ENCODE assay signal across 42 cellular contexts in genomic region chr6:52955871-52956270, GRCh38. TPM values are rescaled to one million over a fixed set of nuclear protein-coding genes. Genes with fewer than 3 reads are reported as not detected.
"Had no signal": no experiment of that assay in that cellular context is flagged by ENCODE, and none has a peak within 500 bp of the region (broad histone marks: within the 10 kb centered on the region; RNA-seq: fewer than 3 reads in every experiment).

No MANE protein-coding gene starts in this region.

- H3K36me3 Mint-ChIP-seq: activated naive CD4-positive, alpha-beta T cell treated with anti-CD3 and anti-CD28 coated beads, Interleukin-2, amount 10 ng/mL, durations not matched to agents 7 days and 5 days; activated naive CD4-positive, alpha-beta T cell treated with anti-CD3 and anti-CD28 coated beads, Interleukin-2, amount 50 U/mL, for 24 hours; activated naive CD8-positive, alpha-beta T cell; activated naive CD8-positive, alpha-beta T cell treated with anti-CD3 and anti-CD28 coated beads, Interleukin-2, amount 10 ng/mL, durations not matched to agents 7 days and 5 days; brain; WTC11 had no signal

- H3K9me3 ChIP-seq: ascending aorta had no signal

- ATAC-seq: activated CD4-positive, alpha-beta T cell treated with anti-CD3 and anti-CD28 coated beads for 36 hours; activated CD4-positive, CD25-positive, alpha-beta regulatory T cell treated with anti-CD3 and anti-CD28 coated beads, Interleukin-2, amount 50 U/mL, for 24 hours; activated naive CD8-positive, alpha-beta T cell treated with anti-CD3 and anti-CD28 coated beads, Interleukin-2, amount 50 U/mL, for 24 hours; activated T-cell treated with anti-CD3 and anti-CD28 coated beads, Interleukin-2, amount 50 U/mL, for 4 hours; activated T-cell treated with anti-CD3 and anti-CD28 coated beads, Interleukin-2, amount 50 U/mL, for 72 hours; activated T-helper 17 cell treated with anti-CD3 and anti-CD28 coated beads, Interleukin-2, amount 50 U/mL, for 72 hours; WTC11 had no signal

- H3K27ac Mint-ChIP-seq: activated CD4-positive, alpha-beta memory T cell treated with anti-CD3 and anti-CD28 coated beads, Interleukin-2, amount 10 ng/mL, durations not matched to agents 7 days and 5 days; activated CD4-positive, alpha-beta T cell treated with anti-CD3 and anti-CD28 coated beads for 36 hours; activated CD4-positive, alpha-beta T cell treated with anti-CD3 and anti-CD28 coated beads, Interleukin-2, amount 10 ng/mL, durations not matched to agents 7 days and 5 days; activated naive CD4-positive, alpha-beta T cell treated with anti-CD3 and anti-CD28 coated beads, Interleukin-2, amount 10 ng/mL, durations not matched to agents 7 days and 5 days; activated naive CD4-positive, alpha-beta T cell treated with anti-CD3 and anti-CD28 coated beads, Interleukin-2, amount 50 U/mL, for 24 hours; activated naive CD8-positive, alpha-beta T cell; activated naive CD8-positive, alpha-beta T cell treated with anti-CD3 and anti-CD28 coated beads, Interleukin-2, amount 10 ng/mL, durations not matched to agents 7 days and 5 days; activated naive CD8-positive, alpha-beta T cell treated with anti-CD3 and anti-CD28 coated beads, Interleukin-2, amount 50 U/mL, for 24 hours; activated T-cell treated with anti-CD3 and anti-CD28 coated beads, Interleukin-2, amount 50 U/mL, for 72 hours; activated T-helper 1 cell treated with anti-CD3 and anti-CD28 coated beads, Interleukin-12 subunit alpha, Interleukin-12 subunit beta, Interleukin-2, Interleukin-4 antibody, amounts not matched to agents 30 ng/mL and 10 ng/mL and 1 ng/mL, durations not matched to agents 14 hours and 24 hours and 36 hours; activated T-helper 17 cell treated with anti-CD3 and anti-CD28 coated beads, Interleukin-2, amount 50 U/mL, for 72 hours; brain; T-helper 1 cell treated with Interleukin-12 subunit alpha and Interleukin-12 subunit beta and Interleukin-4 antibody, amounts not matched to agents 30 μg/mL and 1 μg/mL, for 36 hours; T-helper 2 cell treated with Interferon-gamma antibody and Interleukin-4, amounts not matched to agents 5 μg/mL and 100 μg/mL, for 36 hours; WTC11 had no signal

- H3K4me3 ChIP-seq: ascending aorta, cardiac muscle cell had no signal

- H3K9me3 Mint-ChIP-seq: activated CD4-positive, alpha-beta memory T cell treated with anti-CD3 and anti-CD28 coated beads, Interleukin-2, amount 10 ng/mL, durations not matched to agents 7 days and 5 days; activated naive CD4-positive, alpha-beta T cell treated with anti-CD3 and anti-CD28 coated beads, Interleukin-2, amount 10 ng/mL, durations not matched to agents 7 days and 5 days; activated naive CD8-positive, alpha-beta T cell treated with anti-CD3 and anti-CD28 coated beads, Interleukin-2, amount 10 ng/mL, durations not matched to agents 7 days and 5 days; activated naive CD8-positive, alpha-beta T cell treated with anti-CD3 and anti-CD28 coated beads, Interleukin-2, amount 50 U/mL, for 24 hours; activated T-cell treated with anti-CD3 and anti-CD28 coated beads, Interleukin-2, amount 50 U/mL, for 4 hours; activated T-cell treated with anti-CD3 and anti-CD28 coated beads, Interleukin-2, amount 50 U/mL, for 72 hours; activated T-helper 1 cell treated with anti-CD3 and anti-CD28 coated beads, Interleukin-12 subunit alpha, Interleukin-12 subunit beta, Interleukin-2, Interleukin-4 antibody, amounts not matched to agents 30 ng/mL and 10 ng/mL and 1 ng/mL, durations not matched to agents 14 hours and 24 hours and 36 hours; activated T-helper 17 cell treated with anti-CD3 and anti-CD28 coated beads, Interleukin-2, amount 50 U/mL, for 72 hours; central memory CD8-positive, alpha-beta T cell; T-helper 1 cell treated with Interleukin-12 subunit alpha and Interleukin-12 subunit beta and Interleukin-4 antibody, amounts not matched to agents 30 μg/mL and 1 μg/mL, for 36 hours; T-helper 2 cell treated with Interferon-gamma antibody and Interleukin-4, amounts not matched to agents 5 μg/mL and 100 μg/mL, for 36 hours had no signal

- FAIRE-seq: bronchial epithelial cell, TTC549 had no signal

- H3K4me3 Mint-ChIP-seq: activated CD4-positive, alpha-beta memory T cell treated with anti-CD3 and anti-CD28 coated beads, Interleukin-2, amount 10 ng/mL, durations not matched to agents 7 days and 5 days; activated CD4-positive, alpha-beta T cell treated with anti-CD3 and anti-CD28 coated beads for 36 hours; activated CD4-positive, alpha-beta T cell treated with anti-CD3 and anti-CD28 coated beads, Interleukin-2, amount 10 ng/mL, durations not matched to agents 7 days and 5 days; activated naive CD4-positive, alpha-beta T cell treated with anti-CD3 and anti-CD28 coated beads, Interleukin-2, amount 10 ng/mL, durations not matched to agents 7 days and 5 days; activated naive CD4-positive, alpha-beta T cell treated with anti-CD3 and anti-CD28 coated beads, Interleukin-2, amount 50 U/mL, for 24 hours; activated naive CD8-positive, alpha-beta T cell; activated naive CD8-positive, alpha-beta T cell treated with anti-CD3 and anti-CD28 coated beads, Interleukin-2, amount 10 ng/mL, durations not matched to agents 7 days and 5 days; activated naive CD8-positive, alpha-beta T cell treated with anti-CD3 and anti-CD28 coated beads, Interleukin-2, amount 50 U/mL, for 24 hours; activated T-cell treated with anti-CD3 and anti-CD28 coated beads, Interleukin-2, amount 50 U/mL, for 4 hours; activated T-cell treated with anti-CD3 and anti-CD28 coated beads, Interleukin-2, amount 50 U/mL, for 72 hours; activated T-helper 1 cell treated with anti-CD3 and anti-CD28 coated beads, Interleukin-12 subunit alpha, Interleukin-12 subunit beta, Interleukin-2, Interleukin-4 antibody, amounts not matched to agents 30 ng/mL and 10 ng/mL and 1 ng/mL, durations not matched to agents 14 hours and 24 hours and 36 hours; activated T-helper 17 cell treated with anti-CD3 and anti-CD28 coated beads, Interleukin-2, amount 50 U/mL, for 72 hours; brain; central memory CD8-positive, alpha-beta T cell; T-helper 1 cell treated with Interleukin-12 subunit alpha and Interleukin-12 subunit beta and Interleukin-4 antibody, amounts not matched to agents 30 μg/mL and 1 μg/mL, for 36 hours; T-helper 2 cell treated with Interferon-gamma antibody and Interleukin-4, amounts not matched to agents 5 μg/mL and 100 μg/mL, for 36 hours; WTC11 had no signal

- H3K27me3 ChIP-seq: ascending aorta, cardiac muscle cell had no signal

- DNase-seq: activated CD4-positive, alpha-beta memory T cell treated with anti-CD3 and anti-CD28 coated beads, Interleukin-2, amount 10 ng/mL, durations not matched to agents 7 days and 5 days; activated CD4-positive, alpha-beta T cell treated with anti-CD3 and anti-CD28 coated beads for 1 hour; activated CD4-positive, alpha-beta T cell treated with anti-CD3 and anti-CD28 coated beads for 36 hours; activated CD4-positive, alpha-beta T cell treated with anti-CD3 and anti-CD28 coated beads for 48 hours; activated CD4-positive, alpha-beta T cell treated with anti-CD3 and anti-CD28 coated beads, Interleukin-2, amount 10 ng/mL, durations not matched to agents 7 days and 5 days; activated CD4-positive, alpha-beta T cell treated with anti-CD3 and anti-CD28 coated beads, Interleukin-2, amount 50 U/mL, for 48 hours; activated CD4-positive, CD25-positive, alpha-beta regulatory T cell; activated CD8-positive, alpha-beta memory T cell treated with anti-CD3 and anti-CD28 coated beads, Interleukin-2, amount 50 U/mL, for 4 hours; activated effector memory CD4-positive, alpha-beta T cell treated with Interleukin-2 at 50 U/mL for 16 hours; activated gamma-delta T cell; activated naive CD4-positive, alpha-beta T cell treated with anti-CD3 and anti-CD28 coated beads, Interleukin-2, amount 10 ng/mL, durations not matched to agents 7 days and 5 days; activated naive CD4-positive, alpha-beta T cell treated with Interleukin-2 at 50 U/mL for 16 hours; activated naive CD8-positive, alpha-beta T cell treated with anti-CD3 and anti-CD28 coated beads, Interleukin-2, amount 10 ng/mL, durations not matched to agents 7 days and 5 days; activated naive CD8-positive, alpha-beta T cell treated with anti-CD3 and anti-CD28 coated beads, Interleukin-2, amount 50 U/mL, for 24 hours; activated T-cell treated with anti-CD3 and anti-CD28 coated beads for 4 hours; activated T-cell treated with anti-CD3 and anti-CD28 coated beads, Interleukin-2, amount 50 U/mL, for 1 hour; activated T-cell treated with anti-CD3 and anti-CD28 coated beads, Interleukin-2, amount 50 U/mL, for 4 hours; activated T-cell treated with anti-CD3 and anti-CD28 coated beads, Interleukin-2, amount 50 U/mL, for 72 hours; amygdala; anterior cingulate cortex; caudate nucleus; cerebellar nuclear complex; T-helper 1 cell; T-helper 2 cell; T-helper 9 cell had no signal

- H3K36me3 ChIP-seq: ascending aorta, cardiac muscle cell had no signal

- H3K4me1 Mint-ChIP-seq: activated CD4-positive, alpha-beta memory T cell treated with anti-CD3 and anti-CD28 coated beads, Interleukin-2, amount 10 ng/mL, durations not matched to agents 7 days and 5 days; activated CD4-positive, alpha-beta T cell treated with anti-CD3 and anti-CD28 coated beads, Interleukin-2, amount 10 ng/mL, durations not matched to agents 7 days and 5 days; activated naive CD4-positive, alpha-beta T cell treated with anti-CD3 and anti-CD28 coated beads, Interleukin-2, amount 10 ng/mL, durations not matched to agents 7 days and 5 days; activated naive CD4-positive, alpha-beta T cell treated with anti-CD3 and anti-CD28 coated beads, Interleukin-2, amount 50 U/mL, for 24 hours; activated naive CD8-positive, alpha-beta T cell treated with anti-CD3 and anti-CD28 coated beads, Interleukin-2, amount 10 ng/mL, durations not matched to agents 7 days and 5 days; activated naive CD8-positive, alpha-beta T cell treated with anti-CD3 and anti-CD28 coated beads, Interleukin-2, amount 50 U/mL, for 24 hours; activated T-helper 17 cell treated with anti-CD3 and anti-CD28 coated beads, Interleukin-2, amount 50 U/mL, for 72 hours; brain; central memory CD8-positive, alpha-beta T cell had no signal

- H3K27ac ChIP-seq: ascending aorta, cardiac muscle cell, VCaP had no signal

- H3K4me1 ChIP-seq: ascending aorta had no signal

RNA-seq across cellular contexts. Expression of gene GSTA3, which starts 46.4 kb away (rescaled TPM):
- total RNA-seq: activated CD4-positive, alpha-beta memory T cell treated with anti-CD3 and anti-CD28 coated beads, Interleukin-2, amount 10 ng/mL, durations not matched to agents 7 days and 5 days; activated CD4-positive, alpha-beta T cell treated with anti-CD3 and anti-CD28 coated beads for 36 hours; activated CD4-positive, alpha-beta T cell treated with anti-CD3 and anti-CD28 coated beads, Interleukin-2, amount 10 ng/mL, durations not matched to agents 7 days and 5 days; activated CD8-positive, alpha-beta memory T cell treated with anti-CD3 and anti-CD28 coated beads for 36 hours; activated naive CD8-positive, alpha-beta T cell treated with anti-CD3 and anti-CD28 coated beads, Interleukin-2, amount 10 ng/mL, durations not matched to agents 7 days and 5 days; activated T-cell treated with anti-CD3 and anti-CD28 coated beads, Interleukin-2, amount 50 U/mL, for 4 hours; activated T-cell treated with anti-CD3 and anti-CD28 coated beads, Interleukin-2, amount 50 U/mL, for 72 hours; activated T-helper 1 cell treated with anti-CD3 and anti-CD28 coated beads, Interleukin-12 subunit alpha, Interleukin-12 subunit beta, Interleukin-2, Interleukin-4 antibody, amounts not matched to agents 30 ng/mL and 10 ng/mL and 1 ng/mL, durations not matched to agents 14 hours and 24 hours and 36 hours; activated T-helper 17 cell treated with anti-CD3 and anti-CD28 coated beads, Interleukin-2, amount 50 U/mL, for 72 hours; ascending aorta; bronchial epithelial cell; cardiac muscle cell; chondrocyte; WTC11 had no signal
